Comparison of ENCODE assay signal across 14 cellular contexts in the genomic region with DNA sequence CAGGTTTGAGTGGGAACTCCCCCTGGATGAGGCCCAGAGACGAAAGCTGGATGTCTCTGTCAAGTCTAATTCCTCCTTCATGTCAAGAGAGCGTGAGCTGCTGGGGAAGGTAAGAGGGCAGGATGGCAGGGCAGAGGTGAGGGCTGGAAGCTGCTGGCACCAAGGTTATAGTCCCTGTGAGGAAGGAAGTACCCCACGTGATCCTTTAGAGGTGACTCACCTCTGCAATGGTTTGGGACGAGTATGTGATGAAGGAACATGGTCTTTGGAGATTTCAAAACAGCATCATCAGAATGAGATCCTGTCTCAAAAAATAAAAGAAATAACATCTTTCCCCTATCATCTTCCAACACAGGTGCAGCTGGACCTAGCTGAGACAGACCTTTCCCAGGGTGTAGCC. TPM values are rescaled to one million over a fixed set of nuclear protein-coding genes. Genes with fewer than 3 reads are reported as not detected.
DNase-seq lines count a peak whose midpoint lies in the region; ATAC-seq and TF ChIP-seq lines count a peak whose summit lies in the region.
"Had no signal": no experiment of that assay in that cellular context is flagged by ENCODE, and none has a peak within 500 bp of the region (broad histone marks: within the 10 kb centered on the region; RNA-seq: fewer than 3 reads in every experiment).

No MANE protein-coding gene starts in this region.

- H3K36me3 ChIP-seq in A673 (ENCODE audit: insufficient read depth, low read length, poor library complexity, severe bottlenecking) (peaks cover 59% of the 10 kb centered on the region), neutrophil (peaks cover 3% of the 10 kb centered on the region)

- no peaks in the 10 kb centered on the region for H3K9me3 ChIP-seq in A673 (ENCODE audit: low read depth, low read length, poor library complexity, severe bottlenecking)
- no peaks in the 10 kb centered on the region for H3K9me3 ChIP-seq in neutrophil

- peaks cover 75% of the 10 kb centered on the region for H3K36me3 Mint-ChIP-seq in dendritic cell treated with granulocyte-macrophage colony-stimulating factor and Interleukin-4, amounts not matched to agents 40 ng/mL and 50 ng/mL, for 4 days (ENCODE audit: low read depth)

- DNase-seq in A673 (ENCODE audit: low spot score) (no peak), ELR (ENCODE audit: low read depth) (peak; percentile 38), nucleus accumbens (lab: John Stamatoyannopoulos, UW) (no peak), HT-29 (ENCODE audit: low spot score) (no peak)
- no peak for DNase-seq in stimulated activated CD8-positive, alpha-beta memory T cell treated with anti-CD3 and anti-CD28 coated beads, Interleukin-4, amount 100 ng/mL, for 48 hours
- DNase-seq: COR-L47, foreskin fibroblast, kidney glomerular epithelial cell, NCI-H1436 treated with DMSO at 0.1 percent for 48 hours, NCI-H524 treated with DMSO at 0.1 percent for 48 hours had no signal

- H3K27me3 ChIP-seq in A673 (replicated peaks; ENCODE audit: insufficient read depth, low read depth, low read length, poor library complexity): no peaks in the 10 kb centered on the region
- H3K27me3 ChIP-seq in neutrophil: no peaks in the 10 kb centered on the region

- H3K4me1 ChIP-seq in A673 (ENCODE audit: insufficient read depth, low read length, poor library complexity, severe bottlenecking) (no peaks in the 10 kb centered on the region), neutrophil (ENCODE audit: control insufficient read depth in 1 of 2, insufficient read depth in 1 of 2, low read depth in 1 of 2, low read length in 1 of 2) (peaks cover 28 to 39% of the 10 kb centered on the region in 2 experiments)

- POLR2A ChIA-PET in A673 (lab: Charles Lee; ENCODE audit: low non-redundant PET): interaction anchor here (0.5 kb wide), 1 partner anchor 1695 kb away, joined by 3 read pairs; no protein-coding TSS in a partner anchor

- TF ChIP-seq CTCF in A673 (conservative IDR thresholded peaks at IDR 0.05; ENCODE audit: low read depth, low read length) (no peak), neutrophil (IDR thresholded peaks at IDR 0.05) (no peak)

- no peak overlapping the region for H3K4me3 Mint-ChIP-seq in dendritic cell treated with granulocyte-macrophage colony-stimulating factor and Interleukin-4, amounts not matched to agents 40 ng/mL and 50 ng/mL, for 4 days

- H3K9me3 Mint-ChIP-seq in dendritic cell treated with granulocyte-macrophage colony-stimulating factor and Interleukin-4, amounts not matched to agents 40 ng/mL and 50 ng/mL, for 4 days: no peaks in the 10 kb centered on the region

- H3K27ac ChIP-seq in A673 (ENCODE audit: low read depth, low read length, poor library complexity, severe bottlenecking): no peak overlapping the region
- H3K27ac ChIP-seq in neutrophil: peak overlapping the region; percentile 87

- peak overlapping the region; percentile 57 for H3K27ac Mint-ChIP-seq in dendritic cell treated with granulocyte-macrophage colony-stimulating factor and Interleukin-4, amounts not matched to agents 40 ng/mL and 50 ng/mL, for 4 days

- BruUV-seq in A673 (replicated peaks; lab: Mats Ljungman, UMichigan): TSS peak; percentile 46

- no peak for ATAC-seq in HG03571 (IDR thresholded peaks at IDR 0.05; ENCODE audit: unreplicated experiment)

- CTCF ChIA-PET in A673 (lab: Charles Lee): no interaction called here

- H3K4me3 ChIP-seq in A673 (ENCODE audit: low read depth, low read length, poor library complexity, severe bottlenecking) (no peak overlapping the region), neutrophil (ENCODE audit: low read depth in 1 of 2, low read length in 1 of 2) (peak overlapping the region in 1 of 2 experiments; percentile 40)
- H3K4me3 ChIP-seq: coronary artery had no signal

- H3K4me1 Mint-ChIP-seq in dendritic cell treated with granulocyte-macrophage colony-stimulating factor and Interleukin-4, amounts not matched to agents 40 ng/mL and 50 ng/mL, for 4 days (ENCODE audit: low read depth): peaks cover 47% of the 10 kb centered on the region

- intact Hi-C loops in A673 (cut with micrococcal nuclease; ENCODE audit: unreplicated experiment): no loop called here
- intact Hi-C loops in dendritic cell treated with granulocyte-macrophage colony-stimulating factor and Interleukin-4, amounts not matched to agents 40 ng/mL and 50 ng/mL, for 4 days (cut with micrococcal nuclease): no loop called here

- H3K27me3 Mint-ChIP-seq in dendritic cell treated with granulocyte-macrophage colony-stimulating factor and Interleukin-4, amounts not matched to agents 40 ng/mL and 50 ng/mL, for 4 days: no peaks in the 10 kb centered on the region

RNA-seq across cellular contexts. Expression of a gene that starts 9.2 kb away (rescaled TPM):
- 180 and 181 TPM in 2 replicates for total RNA-seq in A673 (2021)
- total RNA-seq in HT-29 (2014; rRNA removed; shearing (Covaris generic)): 45.6 TPM in 2 replicates

RNA-seq across cellular contexts. Expression of a gene that starts 14.9 kb away (rescaled TPM):
- total RNA-seq in A673 (2021): 690 and 789 TPM in 2 replicates
- 918 and 956 TPM in 2 replicates for total RNA-seq in HT-29 (2014; rRNA removed; shearing (Covaris generic))

RNA-seq across cellular contexts. Expression of a gene that starts 15.2 kb away (rescaled TPM):
- 90.0 and 107 TPM in 2 replicates for total RNA-seq in A673 (2021)
- 81.1 and 103 TPM in 2 replicates for total RNA-seq in HT-29 (2014; rRNA removed; shearing (Covaris generic))

RNA-seq across cellular contexts. Expression of a gene that starts 25.2 kb away (rescaled TPM):
- 11.8 and 14.4 TPM in 2 replicates for total RNA-seq in A673 (2021)
- total RNA-seq in HT-29 (2014; rRNA removed; shearing (Covaris generic)): 3.9 and 4.1 TPM in 2 replicates

RNA-seq across cellular contexts. Expression of a gene that starts 26.8 kb away (rescaled TPM):
- total RNA-seq in A673 (2021): 3,332 and 3,475 TPM in 2 replicates
- total RNA-seq in HT-29 (2014; rRNA removed; shearing (Covaris generic)): 3,623 and 3,873 TPM in 2 replicates
